In genomic region chr2:28162538-28162937, GRCh38 we compare ENCODE assay signal across 21 cellular contexts.
DNase-seq lines count a peak whose midpoint lies in the region; ATAC-seq, FAIRE-seq and TF ChIP-seq lines count a peak whose summit lies in the region.
"Had no signal": no experiment of that assay in that cellular context is flagged by ENCODE, and none has a peak within 500 bp of the region (broad histone marks: within the 10 kb centered on the region; RNA-seq: fewer than 3 reads in every experiment).

No MANE protein-coding gene starts in this region.

- peaks cover 41% of the 10 kb centered on the region for H3K36me3 Mint-ChIP-seq in T-cell
- H3K36me3 Mint-ChIP-seq in mesothelial cell of epicardium = peaks cover 2% of the 10 kb centered on the region

- no peak for ATAC-seq in Right ventricle myocardium superior (ENCODE audit: poor library complexity)
- no peak for ATAC-seq in gastrocnemius medialis
- no peak for ATAC-seq in T-cell (replicated peaks in 1 of 4)

- H3K9me3 ChIP-seq in right atrium auricular region = no peaks in the 10 kb centered on the region
- H3K9me3 ChIP-seq in mesenchymal stem cell (ENCODE audit: control insufficient read depth, low read length) = no peaks in the 10 kb centered on the region
- H3K9me3 ChIP-seq in gastrocnemius medialis = no peaks in the 10 kb centered on the region

- no peak overlapping the region for H2AFZ ChIP-seq in mesenchymal stem cell (ENCODE audit: low read depth, low read length)

- H3K27ac ChIP-seq in right atrium auricular region = peak overlapping the region; percentile 63 to 76
- H3K27ac ChIP-seq in mesenchymal stem cell (ENCODE audit: low read length, poor library complexity, severe bottlenecking) = peak overlapping the region; percentile 4
- peak overlapping the region; percentile 89 to 96 (median 92) for H3K27ac ChIP-seq in gastrocnemius medialis

- no peak for TF ChIP-seq CTCF in right atrium auricular region (IDR thresholded peaks at IDR 0.05)
- no peak for TF ChIP-seq CTCF in gastrocnemius medialis (IDR thresholded peaks at IDR 0.05 in 4 of 5, conservative IDR thresholded peaks at IDR 0.05 in 1 of 5)
- no peak for TF ChIP-seq CTCF in mesothelial cell of epicardium (IDR thresholded peaks at IDR 0.05; ENCODE audit: unreplicated experiment)

- no peak for FAIRE-seq in GM19239 (lab: Jason Lieb, UNC)
- FAIRE-seq: A204.1, D721Med, GM18507, RCC 7860 had no signal

- no peak for TF ChIP-seq POLR2A in gastrocnemius medialis (IDR thresholded peaks at IDR 0.05)

- no peak overlapping the region for H3K27ac Mint-ChIP-seq in T-cell
- no peak overlapping the region for H3K27ac Mint-ChIP-seq in mesothelial cell of epicardium
- H3K27ac Mint-ChIP-seq: B cell had no signal

- H3K36me3 ChIP-seq in right atrium auricular region (no peaks in the 10 kb centered on the region), mesenchymal stem cell (ENCODE audit: control insufficient read depth in 1 of 2, insufficient read depth in 2 of 2, low read depth in 1 of 2, low read length in 2 of 2) (peaks cover 0 to 2% of the 10 kb centered on the region in 2 experiments), gastrocnemius medialis (no peaks in the 10 kb centered on the region)

- H2AK5ac ChIP-seq in mesenchymal stem cell (ENCODE audit: low read length, severe bottlenecking) = peak overlapping the region; percentile 89

- no peak overlapping the region for H3K4ac ChIP-seq in mesenchymal stem cell (ENCODE audit: low read depth in 1 of 2, low read length in 2 of 2)

- no peaks in the 10 kb centered on the region for H3K9me3 Mint-ChIP-seq in T-cell
- H3K9me3 Mint-ChIP-seq in mesothelial cell of epicardium = no peaks in the 10 kb centered on the region

- POLR2A ChIA-PET in T-cell (lab: Charles Lee) = no interaction called here

- H2BK15ac ChIP-seq in mesenchymal stem cell (ENCODE audit: low read depth, poor library complexity, severe bottlenecking) = no peak overlapping the region

- no peak overlapping the region for H3K14ac ChIP-seq in mesenchymal stem cell (ENCODE audit: low read length in 2 of 2)

- H4K91ac ChIP-seq in mesenchymal stem cell (ENCODE audit: low read length) = peak overlapping the region; percentile 37

- no peak overlapping the region for H3K23ac ChIP-seq in mesenchymal stem cell (ENCODE audit: low read length in 2 of 2)

- H3K18ac ChIP-seq in mesenchymal stem cell (ENCODE audit: low read depth in 1 of 2, low read length in 2 of 2) = peak overlapping the region in 1 of 2 experiments; percentile 78

- H4K8ac ChIP-seq in mesenchymal stem cell (ENCODE audit: low read length) = peak overlapping the region; percentile 49

- peaks cover 1% of the 10 kb centered on the region for H3K79me1 ChIP-seq in mesenchymal stem cell (replicated peaks; ENCODE audit: low read length, poor library complexity, severe bottlenecking)

- peak overlapping the region; percentile 39 for H2BK5ac ChIP-seq in mesenchymal stem cell (ENCODE audit: low read depth, low read length, poor library complexity, severe bottlenecking)

- intact Hi-C loops in Right ventricle myocardium superior (cut with DNase I) = no loop called here
- intact Hi-C loops in gastrocnemius medialis (cut with DNase I; ENCODE audit: low total_unique reads) = loop anchor here (5.0 kb wide), 3 partner anchors 115 to 270 kb away; partner anchors contain the start of genes BABAM2 and RBKS

- no peak overlapping the region for H3K9ac ChIP-seq in mesenchymal stem cell (ENCODE audit: low read length)

- in situ Hi-C loops in gastrocnemius medialis (cut with MboI; ENCODE audit: low sequenced_read_pairs in 4 of 4) = loop anchor here in 2 of 4 donors (5.0 to 10.0 kb wide), 2 partner anchors 40 to 232 kb away; partner anchors contain the start of gene FOSL2 (in 1 of the 2)

- no peak for DNase-seq in right atrium auricular region (ENCODE audit: low spot score)
- DNase-seq in Right ventricle myocardium superior = no peak
- no peak for DNase-seq in mesenchymal stem cell
- DNase-seq in gastrocnemius medialis = no peak
- no peak for DNase-seq in GM19239 (ENCODE audit: insufficient read length, low spot score)
- DNase-seq in T-cell = no peak
- DNase-seq in mesothelial cell of epicardium (ENCODE audit: low spot score in 2 of 2, unreplicated experiment in 2 of 2) = no peak
- DNase-seq: DMS53, GDM1, Kasumi-1, NCI-H1694, NCI-H2081, NCI-H446, NCI-H526, OCI-M1 had no signal

- H3K4me2 ChIP-seq in mesenchymal stem cell (ENCODE audit: low read length, poor library complexity, severe bottlenecking) = no peak overlapping the region

- no peak overlapping the region for H3K4me3 Mint-ChIP-seq in T-cell
- no peak overlapping the region for H3K4me3 Mint-ChIP-seq in mesothelial cell of epicardium
- H3K4me3 Mint-ChIP-seq: B cell, CD14-positive monocyte had no signal

- no peak overlapping the region for H2BK120ac ChIP-seq in mesenchymal stem cell (ENCODE audit: low read depth, low read length)

- peaks cover 0 to 45% of the 10 kb centered on the region in 2 donors for H3K4me1 ChIP-seq in right atrium auricular region
- H3K4me1 ChIP-seq in mesenchymal stem cell (ENCODE audit: control insufficient read depth, insufficient read depth, low read depth, low read length) = peaks cover 13% of the 10 kb centered on the region
- H3K4me1 ChIP-seq in gastrocnemius medialis = peaks cover 36 to 51% of the 10 kb centered on the region in 2 donors

- peak overlapping the region; percentile 64 to 65 for H2BK12ac ChIP-seq in mesenchymal stem cell (ENCODE audit: low read length in 2 of 2)

- WGBS in mesenchymal stem cell = 94% methylated on average over 3 of the region's 4 CpGs

- H3K4me3 ChIP-seq in right atrium auricular region (no peak overlapping the region), mesenchymal stem cell (ENCODE audit: insufficient read depth in 1 of 2, low read depth in 1 of 2, low read length in 2 of 2) (no peak overlapping the region), gastrocnemius medialis (no peak overlapping the region)

- CTCF ChIA-PET in T-cell (lab: Charles Lee) = interaction anchor here in 1 of 2 donors (0.6 to 0.7 kb wide), 2 partner anchors 74 to 229 kb away, joined by 3 read pairs; no protein-coding TSS in a partner anchor

- H3K27me3 ChIP-seq in right atrium auricular region (no peaks in the 10 kb centered on the region), mesenchymal stem cell (ENCODE audit: control insufficient read depth in 1 of 2, insufficient read depth in 1 of 2, low read length in 2 of 2) (no peaks in the 10 kb centered on the region), gastrocnemius medialis (no peaks in the 10 kb centered on the region)

- no peaks in the 10 kb centered on the region for H3K27me3 Mint-ChIP-seq in T-cell
- no peaks in the 10 kb centered on the region for H3K27me3 Mint-ChIP-seq in mesothelial cell of epicardium (ENCODE audit: low read depth)
- H3K27me3 Mint-ChIP-seq: B cell had no signal

- H3K4me1 Mint-ChIP-seq in T-cell (no peaks in the 10 kb centered on the region), mesothelial cell of epicardium (peaks cover 33% of the 10 kb centered on the region)
- H3K4me1 Mint-ChIP-seq: B cell had no signal

Comparison
In these comparisons a context has a peak if more than half of its experiments do, and no peak if none do; other contexts are left out.
1. H3K27ac ChIP-seq: peak in every context shown above with its lines; median percentile 92 in gastrocnemius medialis; 70 in right atrium auricular region; 4 in mesenchymal stem cell.